Comparison of ENCODE assay signal across 29 cellular contexts in genomic region chr6:134449004-134449403, GRCh38.
A peak's percentile ranks its signal among the peaks of the same experiment; 100 is the strongest.
DNase-seq lines count a peak whose midpoint lies in the region; ATAC-seq and TF ChIP-seq lines count a peak whose summit lies in the region.
"Had no signal": no experiment of that assay in that cellular context is flagged by ENCODE, and none has a peak within 500 bp of the region (broad histone marks: within the 10 kb centered on the region; RNA-seq: fewer than 3 reads in every experiment).

No MANE protein-coding gene starts in this region.

- H3K4me3 ChIP-seq in IMR-90 (ENCODE audit: insufficient read depth, low read depth, low read length), result no peak overlapping the region
- H3K4me3 ChIP-seq in mammary epithelial cell (replicated peaks in 1 of 3; ENCODE audit: insufficient read depth in 1 of 3, low read depth in 2 of 3, low read length in 3 of 3), result no peak overlapping the region
- H3K4me3 ChIP-seq: Peyer's patch, prostate gland had no signal

- peak overlapping the region; percentile 81 for H2BK120ac ChIP-seq in IMR-90 (ENCODE audit: low read depth, low read length)

- TF ChIP-seq POLR2A in IMR-90 (IDR thresholded peaks at IDR 0.05; ENCODE audit: low read depth, low read length), result no peak

- POLR2A ChIA-PET in IMR-90 (lab: Charles Lee; ENCODE audit: unreplicated experiment), result no interaction called here

- H3K27ac ChIP-seq in IMR-90 (ENCODE audit: insufficient read depth, low read length), result peak overlapping the region; percentile 17; the same call in 1 of the 2 replicates
- H3K27ac ChIP-seq in mammary epithelial cell (ENCODE audit: insufficient read depth, low read depth, low read length), result peak overlapping the region; percentile 94
- H3K27ac ChIP-seq: Peyer's patch, prostate gland had no signal

- no peaks in the 10 kb centered on the region for H3K79me2 ChIP-seq in mammary epithelial cell (ENCODE audit: insufficient read depth, low read length)

- H2AK5ac ChIP-seq in IMR-90 (ENCODE audit: low read depth, low read length), result peak overlapping the region; percentile 93

- H2BK15ac ChIP-seq in IMR-90 (ENCODE audit: low read depth, low read length), result peak overlapping the region; percentile 77

- ATAC-seq in IMR-90 (ENCODE audit: low read depth) (no peak), HG02571 (IDR thresholded peaks at IDR 0.05; ENCODE audit: unreplicated experiment) (no peak), GM18858 (IDR thresholded peaks at IDR 0.05; ENCODE audit: unreplicated experiment) (no peak), GM18498 (IDR thresholded peaks at IDR 0.05; ENCODE audit: unreplicated experiment) (no peak)
- ATAC-seq: activated CD8-positive, alpha-beta T cell treated with anti-CD3 and anti-CD28 coated beads for 36 hours; HCT116; left colon had no signal

- H3K9me1 ChIP-seq in IMR-90 (ENCODE audit: insufficient read depth, low read length), result peaks cover 8% of the 10 kb centered on the region; the same call in 1 of the 2 replicates

- DNase-seq in IMR-90 (no peak), mammary epithelial cell (no peak), myocyte (ENCODE audit: low read depth) (peak; percentile 66), posterior cingulate gyrus (no peak)
- DNase-seq: activated CD8-positive, alpha-beta memory T cell treated with anti-CD3 and anti-CD28 coated beads, Interleukin-2, amount 50 U/mL, for 48 hours; activated CD8-positive, alpha-beta T cell treated with anti-CD3 and anti-CD28 coated beads for 36 hours; activated naive CD4-positive, alpha-beta T cell treated with Interleukin-2 at 50 U/mL for 16 hours; C1 segment of cervical spinal cord; cerebellar nuclear complex; dermis blood vessel endothelial cell; DMS79 treated with DMSO at 0.1 percent for 48 hours; GDM1; hippocampal formation; immature natural killer cell; left colon; MV-4-11; NCI-H1436; NCI-H2081; NCI-H524 treated with DMSO at 0.1 percent for 48 hours; Peyer's patch; SHP77 treated with DMSO at 0.1 percent for 48 hours; stimulated activated CD4-positive, alpha-beta T cell treated with anti-CD3 and anti-CD28 coated beads, Interleukin-15, amount 100 ng/mL, for 24 hours; stimulated activated CD4-positive, alpha-beta T cell treated with anti-CD3 and anti-CD28 coated beads, Interleukin-4, amount 100 ng/mL, for 4 hours; trophoblast cell had no signal

- H3K4ac ChIP-seq in IMR-90 (ENCODE audit: low read depth, low read length), result peak overlapping the region; percentile 84

- no peaks in the 10 kb centered on the region; a peak in 1 of 4 replicates for H3K79me1 ChIP-seq in IMR-90 (ENCODE audit: low read depth in 1 of 2, low read length in 2 of 2)

- H2BK20ac ChIP-seq in IMR-90 (ENCODE audit: low read depth, low read length), result peak overlapping the region; percentile 88; the same call in 1 of the 2 replicates

- peak overlapping the region; percentile 84 for H3K14ac ChIP-seq in IMR-90 (replicated peaks; ENCODE audit: low read depth, low read length)

- H4K5ac ChIP-seq in IMR-90 (ENCODE audit: low read depth, low read length), result peak overlapping the region; percentile 9; the same call in 1 of the 2 replicates

- no TSS peak for BruUV-seq in IMR-90 (replicated peaks; lab: Mats Ljungman, UMichigan)
- no TSS peak for BruUV-seq in mammary epithelial cell (replicated peaks; lab: Mats Ljungman, UMichigan)

- CTCF ChIA-PET in IMR-90 (lab: Yijun Ruan, JAX), result interaction anchor here (0.6 to 1.1 kb wide), 2 partner anchors 11 to 15 kb away, joined by 3 to 4 read pairs; no protein-coding TSS in a partner anchor
- CTCF ChIA-PET in mammary epithelial cell (lab: Charles Lee; ENCODE audit: low non-redundant PET), result no interaction called here

- H3K56ac ChIP-seq in IMR-90 (ENCODE audit: extremely low read depth, insufficient read depth, low read length), result no peak overlapping the region

- no peaks in the 10 kb centered on the region for H3K9me3 ChIP-seq in IMR-90 (ENCODE audit: control insufficient read depth, insufficient read depth, low read length)
- H3K9me3 ChIP-seq in mammary epithelial cell (replicated peaks; ENCODE audit: insufficient read depth, low read length), result no peaks in the 10 kb centered on the region
- H3K9me3 ChIP-seq: Peyer's patch, prostate gland had no signal

- H3K4me2 ChIP-seq in IMR-90 (ENCODE audit: low read depth, low read length) (no peak overlapping the region), mammary epithelial cell (ENCODE audit: insufficient read depth, low read depth, low read length) (no peak overlapping the region)

- H2BK5ac ChIP-seq in IMR-90 (ENCODE audit: low read depth, low read length, poor library complexity, severe bottlenecking), result peak overlapping the region; percentile 88

- H4K20me1 ChIP-seq in IMR-90 (ENCODE audit: insufficient read depth, low read length) (no peaks in the 10 kb centered on the region), mammary epithelial cell (ENCODE audit: insufficient read depth, low read length) (no peaks in the 10 kb centered on the region)

- TF ChIP-seq CTCF in IMR-90 (conservative IDR thresholded peaks at IDR 0.05; ENCODE audit: low read depth, low read length) (no peak), mammary epithelial cell (conservative IDR thresholded peaks at IDR 0.05 in 1 of 2, IDR thresholded peaks at IDR 0.05 in 1 of 2; ENCODE audit: extremely low read depth in 1 of 2, insufficient read depth in 1 of 2, low read depth in 1 of 2, low read length in 2 of 2) (no peak)

- peak overlapping the region; percentile 41 for H4K91ac ChIP-seq in IMR-90 (ENCODE audit: insufficient read depth, low read depth, low read length)

- no peak for TF ChIP-seq RAD21 in IMR-90 (IDR thresholded peaks at IDR 0.05; ENCODE audit: low read length)

- peak overlapping the region; percentile 8; the same call in 1 of the 2 replicates for H3K18ac ChIP-seq in IMR-90 (ENCODE audit: low read depth, low read length)

- peak overlapping the region; percentile 44 for H2AFZ ChIP-seq in IMR-90 (replicated peaks; ENCODE audit: low read length, poor library complexity)
- H2AFZ ChIP-seq in mammary epithelial cell (ENCODE audit: low read depth, low read length), result no peak overlapping the region

- WGBS in IMR-90 (ENCODE audit: extremely low coverage in 2 of 2, insufficient read length in 1 of 2), 2 experiments, result no CpG with 5 or more reads among the region's 1 CpG
- 100% methylated on average over 1 of the region's 1 CpG for WGBS in mammary epithelial cell (ENCODE audit: low coverage, missing lambda C conversion rate)

- dilution Hi-C loops in IMR-90 (cut with HindIII; ENCODE audit: low sequenced_read_pairs, unreplicated experiment) (no loop called here), mammary epithelial cell (cut with HindIII; ENCODE audit: low sequenced_read_pairs) (no loop called here)

- no peaks in the 10 kb centered on the region for H3K27me3 ChIP-seq in IMR-90 (ENCODE audit: control insufficient read depth, insufficient read depth, low read length)
- H3K27me3 ChIP-seq in mammary epithelial cell (ENCODE audit: insufficient read depth, low read length), result no peaks in the 10 kb centered on the region
- H3K27me3 ChIP-seq: Peyer's patch had no signal

- H3K36me3 ChIP-seq in IMR-90 (ENCODE audit: control insufficient read depth, insufficient read depth, low read length) (no peaks in the 10 kb centered on the region), mammary epithelial cell (ENCODE audit: insufficient read depth, low read length) (no peaks in the 10 kb centered on the region)
- H3K36me3 ChIP-seq: Peyer's patch, prostate gland had no signal

- intact Hi-C loops in IMR-90 (cut with micrococcal nuclease), result no loop called here
- intact Hi-C loops in mammary epithelial cell (cut with micrococcal nuclease), result no loop called here
- intact Hi-C loops in posterior cingulate gyrus (cut with DNase I), result no loop called here

- in situ Hi-C loops in IMR-90 (cut with MboI; ENCODE audit: low sequenced_read_pairs), result no loop called here
- in situ Hi-C loops in mammary epithelial cell (cut with MboI; ENCODE audit: low sequenced_read_pairs in 2 of 2), result loop anchor here in 1 of 2 donors (25.0 kb wide), 1 partner anchor 363 kb away; no protein-coding TSS in a partner anchor

- H4K8ac ChIP-seq in IMR-90 (ENCODE audit: low read depth in 2 of 2, low read length in 2 of 2), result peak overlapping the region; percentile 26 to 61

- peak overlapping the region; percentile 18; the same call in 1 of the 2 replicates for H3K23ac ChIP-seq in IMR-90 (ENCODE audit: low read depth, low read length)

- H3K4me1 ChIP-seq in IMR-90 (ENCODE audit: control insufficient read depth, insufficient read depth, low read length) (peaks cover 10% of the 10 kb centered on the region), mammary epithelial cell (ENCODE audit: insufficient read depth, low read length) (peaks cover 28% of the 10 kb centered on the region)
- H3K4me1 ChIP-seq: Peyer's patch, prostate gland had no signal

- H3K9ac ChIP-seq in IMR-90 (ENCODE audit: low read depth, low read length), result no peak overlapping the region
- H3K9ac ChIP-seq in mammary epithelial cell (ENCODE audit: insufficient read depth, low read length), result no peak overlapping the region

- H2AK9ac ChIP-seq in IMR-90 (replicated peaks; ENCODE audit: low read depth, low read length, poor library complexity), result no peak overlapping the region

TF ChIP-seq in IMR-90, 13 proteins besides CTCF, POLR2A, EP300 and RAD21:
- TF ChIP-seq MAZ (IDR thresholded peaks at IDR 0.05; ENCODE audit: borderline replicate concordance, low read depth, low read length) (no peak), RCOR1 (IDR thresholded peaks at IDR 0.05; ENCODE audit: insufficient replicate concordance, low read length) (no peak), ELK1 (IDR thresholded peaks at IDR 0.05; ENCODE audit: borderline replicate concordance, low read depth, low read length) (no peak), SMC3 (IDR thresholded peaks at IDR 0.05; ENCODE audit: low read depth, low read length) (no peak), CHD1 (IDR thresholded peaks at IDR 0.05; ENCODE audit: low read depth, low read length) (no peak), FOS (IDR thresholded peaks at IDR 0.05; ENCODE audit: low read depth, low read length) (no peak), USF2 (IDR thresholded peaks at IDR 0.05; ENCODE audit: low read depth, low read length) (no peak)
